In the genomic region with DNA sequence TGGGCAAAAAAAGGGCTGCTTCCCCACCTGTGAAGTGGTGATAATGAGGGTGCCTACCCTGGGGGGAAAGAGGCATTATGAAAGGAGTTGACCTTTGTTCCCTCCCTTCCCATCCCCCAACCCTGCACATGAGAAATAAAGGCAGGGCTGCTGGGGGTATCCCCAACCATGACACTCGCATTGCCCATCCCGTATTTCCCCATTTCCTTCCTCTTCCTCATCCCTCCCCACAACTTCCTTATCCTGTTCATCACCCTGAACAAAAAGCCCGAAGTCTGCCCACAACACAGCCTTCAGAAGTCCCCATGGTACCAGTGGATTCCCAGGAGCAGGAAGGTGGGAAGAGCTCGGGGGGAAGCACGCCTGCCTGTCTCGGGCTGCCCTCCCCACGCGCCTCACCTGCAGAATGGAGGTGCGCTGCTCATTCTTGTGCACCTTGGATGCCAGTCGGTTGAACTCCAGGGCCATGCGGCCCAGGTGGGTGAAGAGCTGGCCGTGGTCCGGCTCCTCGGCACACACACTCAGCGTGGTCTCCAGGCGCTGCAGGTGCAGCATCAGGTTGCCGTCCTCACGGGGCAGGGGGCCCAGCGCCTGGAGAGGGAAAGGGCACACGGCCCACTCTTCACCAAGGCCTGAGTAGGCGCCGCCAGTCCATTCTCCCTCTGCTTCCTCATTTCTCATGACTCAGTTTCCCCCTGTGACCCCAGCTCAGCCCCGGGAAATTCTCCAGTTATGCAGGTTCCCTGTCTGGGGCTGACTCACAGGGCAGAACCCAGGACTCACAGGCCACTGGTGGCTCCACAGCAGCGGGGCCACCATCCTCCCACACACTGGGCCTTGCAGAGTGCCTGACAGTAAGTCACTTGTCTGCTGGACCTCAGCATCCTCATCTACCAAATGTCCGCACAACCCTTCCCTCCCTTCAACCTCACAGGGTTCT, we compare ENCODE assay signal across 1 cellular context.
TF ChIP-seq lines count a peak whose summit lies in the region.

No MANE protein-coding gene starts in this region.

TF ChIP-seq in HepG2, 621 proteins besides CTCF, POLR2A, EP300 and RAD21:
- TF ChIP-seq ISX (CRISPR knock-in tag; conservative IDR thresholded peaks at IDR 0.05) (no peak), MAFF (IDR thresholded peaks at IDR 0.05; ENCODE audit: low read depth, low read length) (no peak), PHF8 (CRISPR knock-in tag; IDR thresholded peaks at IDR 0.05) (no peak), ZNF629 (CRISPR knock-in tag; conservative IDR thresholded peaks at IDR 0.05) (no peak), PCBP2 (optimal IDR thresholded peaks at IDR 0.05; ENCODE audit: low read depth, low read length, poor library complexity, severe bottlenecking) (peak; percentile 30)
TF ChIP-seq in HepG2: peak in this region for 1.
